38 cellular contexts compared by ENCODE assay signal in genomic region chr15:55750706-55751105, GRCh38. TPM values are rescaled to one million over a fixed set of nuclear protein-coding genes. Genes with fewer than 3 reads are reported as not detected.
"Had no signal": no experiment of that assay in that cellular context is flagged by ENCODE, and none has a peak within 500 bp of the region (broad histone marks: within the 10 kb centered on the region; RNA-seq: fewer than 3 reads in every experiment).

No MANE protein-coding gene starts in this region.

- H3K4me1 Mint-ChIP-seq: activated B cell treated with CpG ODN at 0.5 μM for 24 hours; activated CD4-positive, alpha-beta T cell treated with anti-CD3 and anti-CD28 coated beads, Interleukin-2, amount 10 ng/mL, durations not matched to agents 24 days and 14 days; activated naive CD8-positive, alpha-beta T cell treated with anti-CD3 and anti-CD28 coated beads for 36 hours; activated T-helper 17 cell treated with anti-CD3 and anti-CD28 coated beads, Interleukin-2, amount 50 U/mL, for 72 hours; brain; central memory CD8-positive, alpha-beta T cell had no signal

- H3K36me3 ChIP-seq: adrenal gland, ascending aorta, cardiac muscle cell had no signal

- H3K27ac Mint-ChIP-seq: activated B cell treated with CpG ODN at 0.5 μM for 24 hours; activated CD4-positive, alpha-beta memory T cell treated with anti-CD3 and anti-CD28 coated beads for 36 hours; activated CD4-positive, alpha-beta T cell treated with anti-CD3 and anti-CD28 coated beads, Interleukin-2, amount 10 ng/mL, durations not matched to agents 24 days and 14 days; activated CD8-positive, alpha-beta T cell treated with anti-CD3 and anti-CD28 coated beads for 36 hours; activated naive CD4-positive, alpha-beta T cell treated with anti-CD3 and anti-CD28 coated beads for 36 hours; activated naive CD4-positive, alpha-beta T cell treated with anti-CD3 and anti-CD28 coated beads, Interleukin-2, amount 50 U/mL, for 72 hours; activated naive CD8-positive, alpha-beta T cell treated with anti-CD3 and anti-CD28 coated beads for 36 hours; activated T-cell treated with anti-CD3 and anti-CD28 coated beads, Interleukin-2, amount 50 U/mL, for 72 hours; activated T-helper 1 cell treated with anti-CD3 and anti-CD28 coated beads, Interleukin-12 subunit alpha, Interleukin-12 subunit beta, Interleukin-2, Interleukin-4 antibody, amounts not matched to agents 30 ng/mL and 10 ng/mL and 1 ng/mL, durations not matched to agents 14 hours and 24 hours and 36 hours; activated T-helper 17 cell treated with anti-CD3 and anti-CD28 coated beads, Interleukin-2, amount 50 U/mL, for 72 hours; brain; T-helper 1 cell treated with Interleukin-12 subunit alpha and Interleukin-12 subunit beta and Interleukin-4 antibody, amounts not matched to agents 30 μg/mL and 1 μg/mL, for 36 hours; T-helper 2 cell treated with Interferon-gamma antibody and Interleukin-4, amounts not matched to agents 5 μg/mL and 100 μg/mL, for 36 hours had no signal

- H3K36me3 Mint-ChIP-seq: activated CD4-positive, alpha-beta memory T cell treated with anti-CD3 and anti-CD28 coated beads for 36 hours; activated naive CD4-positive, alpha-beta T cell treated with anti-CD3 and anti-CD28 coated beads, Interleukin-2, amount 50 U/mL, for 72 hours; activated naive CD8-positive, alpha-beta T cell treated with anti-CD3 and anti-CD28 coated beads for 36 hours; brain had no signal

- H3K9me3 Mint-ChIP-seq: activated B cell treated with CpG ODN at 0.5 μM for 24 hours; activated CD4-positive, alpha-beta memory T cell treated with anti-CD3 and anti-CD28 coated beads for 36 hours; activated CD4-positive, alpha-beta T cell treated with anti-CD3 and anti-CD28 coated beads, Interleukin-2, amount 10 ng/mL, durations not matched to agents 24 days and 14 days; activated CD8-positive, alpha-beta T cell treated with anti-CD3 and anti-CD28 coated beads for 36 hours; activated naive CD4-positive, alpha-beta T cell treated with anti-CD3 and anti-CD28 coated beads for 36 hours; activated naive CD4-positive, alpha-beta T cell treated with anti-CD3 and anti-CD28 coated beads, Interleukin-2, amount 50 U/mL, for 72 hours; activated naive CD8-positive, alpha-beta T cell treated with anti-CD3 and anti-CD28 coated beads for 36 hours; activated T-cell treated with anti-CD3 and anti-CD28 coated beads, Interleukin-2, amount 50 U/mL, for 4 hours; activated T-cell treated with anti-CD3 and anti-CD28 coated beads, Interleukin-2, amount 50 U/mL, for 72 hours; activated T-helper 1 cell treated with anti-CD3 and anti-CD28 coated beads, Interleukin-12 subunit alpha, Interleukin-12 subunit beta, Interleukin-2, Interleukin-4 antibody, amounts not matched to agents 30 ng/mL and 10 ng/mL and 1 ng/mL, durations not matched to agents 14 hours and 24 hours and 36 hours; activated T-helper 17 cell treated with anti-CD3 and anti-CD28 coated beads, Interleukin-2, amount 50 U/mL, for 72 hours; brain; central memory CD8-positive, alpha-beta T cell; T-helper 1 cell treated with Interleukin-12 subunit alpha and Interleukin-12 subunit beta and Interleukin-4 antibody, amounts not matched to agents 30 μg/mL and 1 μg/mL, for 36 hours; T-helper 2 cell treated with Interferon-gamma antibody and Interleukin-4, amounts not matched to agents 5 μg/mL and 100 μg/mL, for 36 hours had no signal

- DNase-seq: activated B cell treated with CpG ODN at 0.5 μM for 24 hours; activated CD4-positive, alpha-beta memory T cell treated with anti-CD3 and anti-CD28 coated beads for 36 hours; activated CD4-positive, alpha-beta T cell treated with anti-CD3 and anti-CD28 coated beads for 4 hours; activated CD4-positive, alpha-beta T cell treated with anti-CD3 and anti-CD28 coated beads, Interleukin-2, amount 10 ng/mL, durations not matched to agents 24 days and 14 days; activated CD4-positive, alpha-beta T cell treated with anti-CD3 and anti-CD28 coated beads, Interleukin-2, amount 50 U/mL, for 1 hour; activated CD4-positive, alpha-beta T cell treated with anti-CD3 and anti-CD28 coated beads, Interleukin-2, amount 50 U/mL, for 4 hours; activated CD4-positive, CD25-positive, alpha-beta regulatory T cell treated with anti-CD3 and anti-CD28 coated beads, Interleukin-2, amount 50 U/mL, for 72 hours; activated CD8-positive, alpha-beta memory T cell treated with anti-CD3 and anti-CD28 coated beads, Interleukin-2, amount 50 U/mL, for 4 hours; activated CD8-positive, alpha-beta T cell treated with anti-CD3 and anti-CD28 coated beads for 36 hours; activated effector memory CD4-positive, alpha-beta T cell treated with anti-CD3 and anti-CD28 coated beads, Interleukin-2, amount 50 U/mL, for 16 hours; activated gamma-delta T cell treated with Interleukin-2 at 50 U/mL for 16 hours; activated naive CD4-positive, alpha-beta T cell; activated naive CD4-positive, alpha-beta T cell treated with anti-CD3 and anti-CD28 coated beads for 36 hours; activated naive CD4-positive, alpha-beta T cell treated with anti-CD3 and anti-CD28 coated beads, Interleukin-2, amount 50 U/mL, for 16 hours; activated naive CD8-positive, alpha-beta T cell treated with anti-CD3 and anti-CD28 coated beads for 36 hours; activated T-cell treated with anti-CD3 and anti-CD28 coated beads for 4 hours; activated T-cell treated with anti-CD3 and anti-CD28 coated beads, Interleukin-2, amount 50 U/mL, for 1 hour; activated T-cell treated with anti-CD3 and anti-CD28 coated beads, Interleukin-2, amount 50 U/mL, for 4 hours; activated T-cell treated with anti-CD3 and anti-CD28 coated beads, Interleukin-2, amount 50 U/mL, for 72 hours; adrenal gland; amygdala; anterior cingulate cortex; caudate nucleus; cerebellar nuclear complex; T-helper 1 cell; T-helper 2 cell; T-helper 9 cell had no signal

- H3K9me3 ChIP-seq: adrenal gland, ascending aorta had no signal

- H3K27ac ChIP-seq: adrenal gland, ascending aorta, cardiac muscle cell, VCaP had no signal

- H3K4me3 Mint-ChIP-seq: activated B cell treated with CpG ODN at 0.5 μM for 24 hours; activated CD4-positive, alpha-beta memory T cell treated with anti-CD3 and anti-CD28 coated beads for 36 hours; activated CD4-positive, alpha-beta T cell treated with anti-CD3 and anti-CD28 coated beads, Interleukin-2, amount 10 ng/mL, durations not matched to agents 24 days and 14 days; activated CD8-positive, alpha-beta T cell treated with anti-CD3 and anti-CD28 coated beads for 36 hours; activated naive CD4-positive, alpha-beta T cell treated with anti-CD3 and anti-CD28 coated beads for 36 hours; activated naive CD8-positive, alpha-beta T cell treated with anti-CD3 and anti-CD28 coated beads for 36 hours; activated T-cell treated with anti-CD3 and anti-CD28 coated beads, Interleukin-2, amount 50 U/mL, for 4 hours; activated T-cell treated with anti-CD3 and anti-CD28 coated beads, Interleukin-2, amount 50 U/mL, for 72 hours; activated T-helper 1 cell treated with anti-CD3 and anti-CD28 coated beads, Interleukin-12 subunit alpha, Interleukin-12 subunit beta, Interleukin-2, Interleukin-4 antibody, amounts not matched to agents 30 ng/mL and 10 ng/mL and 1 ng/mL, durations not matched to agents 14 hours and 24 hours and 36 hours; activated T-helper 17 cell treated with anti-CD3 and anti-CD28 coated beads, Interleukin-2, amount 50 U/mL, for 72 hours; brain; central memory CD8-positive, alpha-beta T cell; T-helper 1 cell treated with Interleukin-12 subunit alpha and Interleukin-12 subunit beta and Interleukin-4 antibody, amounts not matched to agents 30 μg/mL and 1 μg/mL, for 36 hours; T-helper 2 cell treated with Interferon-gamma antibody and Interleukin-4, amounts not matched to agents 5 μg/mL and 100 μg/mL, for 36 hours had no signal

- H3K4me3 ChIP-seq: adrenal gland, ascending aorta, cardiac muscle cell had no signal

- H3K4me1 ChIP-seq: adrenal gland, ascending aorta had no signal

- H3K27me3 ChIP-seq: adrenal gland, ascending aorta, cardiac muscle cell had no signal

RNA-seq across cellular contexts. Expression of gene PRTG, which starts 7.8 kb away (rescaled TPM):
- total RNA-seq: activated B cell treated with CpG ODN at 0.5 μM for 24 hours; activated CD4-positive, alpha-beta memory T cell treated with anti-CD3 and anti-CD28 coated beads for 36 hours; activated CD4-positive, alpha-beta T cell treated with anti-CD3 and anti-CD28 coated beads, Interleukin-2, amount 10 ng/mL, durations not matched to agents 24 days and 14 days; activated CD8-positive, alpha-beta memory T cell treated with anti-CD3 and anti-CD28 coated beads for 36 hours; activated CD8-positive, alpha-beta T cell treated with anti-CD3 and anti-CD28 coated beads for 36 hours; activated naive CD4-positive, alpha-beta T cell treated with anti-CD3 and anti-CD28 coated beads for 36 hours; activated naive CD4-positive, alpha-beta T cell treated with anti-CD3 and anti-CD28 coated beads, Interleukin-2, amount 50 U/mL, for 72 hours; activated naive CD8-positive, alpha-beta T cell treated with anti-CD3 and anti-CD28 coated beads for 36 hours; activated T-cell treated with anti-CD3 and anti-CD28 coated beads, Interleukin-2, amount 50 U/mL, for 4 hours; activated T-helper 1 cell treated with anti-CD3 and anti-CD28 coated beads, Interleukin-12 subunit alpha, Interleukin-12 subunit beta, Interleukin-2, Interleukin-4 antibody, amounts not matched to agents 30 ng/mL and 10 ng/mL and 1 ng/mL, durations not matched to agents 14 hours and 24 hours and 36 hours; activated T-helper 17 cell treated with anti-CD3 and anti-CD28 coated beads, Interleukin-2, amount 50 U/mL, for 72 hours had no signal
